In the genomic region with DNA sequence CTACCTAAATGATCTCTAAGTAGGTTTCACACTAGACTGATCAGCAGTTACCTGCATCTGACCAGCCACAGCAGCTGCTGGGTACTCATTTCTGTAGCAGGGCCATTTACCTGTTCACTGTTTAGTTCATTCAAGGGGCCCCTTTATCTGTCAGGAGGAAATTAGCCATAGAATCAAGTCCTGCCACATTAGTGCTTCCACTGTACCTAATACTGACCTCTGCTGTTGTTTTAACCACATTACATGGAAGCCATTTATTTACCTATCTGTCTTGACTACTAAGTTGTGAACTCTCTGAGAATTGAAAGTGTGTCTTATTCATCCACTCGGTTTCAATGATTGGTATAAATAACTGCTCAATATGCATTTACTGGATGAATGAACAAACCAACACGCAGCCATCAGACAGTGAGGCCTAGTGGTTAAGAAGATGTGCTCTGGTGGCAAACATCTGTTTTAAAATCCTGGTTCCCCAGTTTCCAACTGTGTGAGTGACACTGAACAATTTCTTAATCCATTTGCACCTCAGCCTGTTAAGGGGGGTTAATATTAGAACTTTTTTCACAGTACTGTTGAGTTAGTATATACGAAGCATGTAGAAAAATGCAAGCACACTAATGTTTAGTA, we compare ENCODE assay signal across 8 cellular contexts. TPM values are rescaled to one million over a fixed set of nuclear protein-coding genes. Genes with fewer than 3 reads are reported as not detected.
A peak's percentile ranks its signal among the peaks of the same experiment; 100 is the strongest.
DNase-seq lines count a peak whose midpoint lies in the region; ATAC-seq and TF ChIP-seq lines count a peak whose summit lies in the region.

No MANE protein-coding gene starts in this region.

- H3K36me3 ChIP-seq in esophagus muscularis mucosa, result no peaks in the 10 kb centered on the region
- no peaks in the 10 kb centered on the region for H3K36me3 ChIP-seq in neural cell (ENCODE audit: insufficient read depth, low read length)

- DNase-seq in ACHN, result peak; percentile 74
- DNase-seq in G401 (ENCODE audit: low spot score), result peak; percentile 45
- DNase-seq in esophagus muscularis mucosa (ENCODE audit: extremely low spot score), result no peak
- no peak for DNase-seq in activated gamma-delta T cell (lab: John Stamatoyannopoulos, UW)

- TF ChIP-seq RAD21 in Ishikawa (IDR thresholded peaks at IDR 0.05; ENCODE audit: low read depth) (peak; percentile 82), neural cell (conservative IDR thresholded peaks at IDR 0.05) (peak; percentile 58)

- H2AFZ ChIP-seq in neural cell (ENCODE audit: low read depth, low read length), result no peak overlapping the region

- no peak overlapping the region for H3K4me3 ChIP-seq in esophagus muscularis mucosa
- H3K4me3 ChIP-seq in neural cell (ENCODE audit: low read length), result no peak overlapping the region

- H3K27me3 ChIP-seq in esophagus muscularis mucosa (no peaks in the 10 kb centered on the region), neural cell (ENCODE audit: insufficient read depth, low read depth, low read length) (no peaks in the 10 kb centered on the region)

- H3K79me2 ChIP-seq in neural cell (replicated peaks; ENCODE audit: insufficient read depth, low read length), result no peaks in the 10 kb centered on the region

- no peak overlapping the region for H3K4me2 ChIP-seq in neural cell (ENCODE audit: low read length)

- H3K9me2 ChIP-seq in neural cell (ENCODE audit: insufficient read depth, low read length), result no peaks in the 10 kb centered on the region

- H3K9ac ChIP-seq in neural cell (ENCODE audit: low read length), result no peak overlapping the region

- H4K20me1 ChIP-seq in neural cell (ENCODE audit: insufficient read depth), result no peaks in the 10 kb centered on the region

- ATAC-seq in GM21737 (IDR thresholded peaks at IDR 0.05; ENCODE audit: unreplicated experiment) (peak; percentile 94), SK-N-SH treated with all-trans-retinoic acid at 6 μM for 48 hours (peak; percentile 82)

- no peaks in the 10 kb centered on the region for H3K4me1 ChIP-seq in esophagus muscularis mucosa

- in situ Hi-C loops in ACHN (cut with HindIII; ENCODE audit: low pct_ligation_motif_present, low pct_unique_long_range_greater_than_20kb, low sequenced_read_pairs), result no loop called here
- in situ Hi-C loops in G401 (cut with HindIII; ENCODE audit: low sequenced_read_pairs), result no loop called here

- H3K9me3 ChIP-seq in esophagus muscularis mucosa, result no peaks in the 10 kb centered on the region
- no peaks in the 10 kb centered on the region for H3K9me3 ChIP-seq in neural cell (ENCODE audit: low read length)

- TF ChIP-seq CTCF in esophagus muscularis mucosa (IDR thresholded peaks at IDR 0.05), result peak; percentile 67 to 84 (median 74)
- TF ChIP-seq CTCF in neural cell (IDR thresholded peaks at IDR 0.05; ENCODE audit: poor library complexity, severe bottlenecking), result peak; percentile 63

- no peaks in the 10 kb centered on the region for H3F3A ChIP-seq in neural cell (ENCODE audit: insufficient read depth, low read length, poor library complexity, severe bottlenecking)

- no peak for TF ChIP-seq POLR2A in esophagus muscularis mucosa (IDR thresholded peaks at IDR 0.05; ENCODE audit: low read depth)

- intact Hi-C loops in esophagus muscularis mucosa (cut with DNase I), result loop anchor here (2.0 kb wide), 1 partner anchor 28 kb away; no protein-coding TSS in a partner anchor

- TF ChIP-seq EP300 in Ishikawa (IDR thresholded peaks at IDR 0.05; ENCODE audit: borderline replicate concordance), result no peak
- no peak for TF ChIP-seq EP300 in esophagus muscularis mucosa (IDR thresholded peaks at IDR 0.05)
- TF ChIP-seq EP300 in neural cell (conservative IDR thresholded peaks at IDR 0.05; ENCODE audit: poor library complexity, severe bottlenecking), result no peak

- 45% methylated on average over 3 of the region's 3 CpGs for WGBS in esophagus muscularis mucosa

- no peak overlapping the region for H3K27ac ChIP-seq in esophagus muscularis mucosa (replicated peaks in 1 of 4)
- no peak overlapping the region for H3K27ac ChIP-seq in neural cell (ENCODE audit: low read length)

TF ChIP-seq in Ishikawa, 13 proteins besides CTCF, POLR2A, EP300 and RAD21:
- TF ChIP-seq EGR1 (IDR thresholded peaks at IDR 0.05) (no peak), TAF1 (IDR thresholded peaks at IDR 0.05; ENCODE audit: low read depth) (no peak), YY1 (IDR thresholded peaks at IDR 0.05; ENCODE audit: low read depth) (no peak), TEAD4 (IDR thresholded peaks at IDR 0.05) (no peak), CEBPB (IDR thresholded peaks at IDR 0.05) (no peak), TCF12 (IDR thresholded peaks at IDR 0.05; ENCODE audit: low read depth) (no peak), ZBTB7A (IDR thresholded peaks at IDR 0.05; ENCODE audit: low read depth) (no peak), NFIC (IDR thresholded peaks at IDR 0.05) (no peak)
- TF ChIP-seq, protein P1, sequence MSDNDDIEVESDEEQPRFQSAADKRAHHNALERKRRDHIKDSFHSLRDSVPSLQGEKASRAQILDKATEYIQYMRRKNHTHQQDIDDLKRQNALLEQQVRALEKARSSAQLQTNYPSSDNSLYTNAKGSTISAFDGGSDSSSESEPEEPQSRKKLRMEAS (IDR thresholded peaks at IDR 0.05), result no peak
- TF ChIP-seq, protein P2, sequence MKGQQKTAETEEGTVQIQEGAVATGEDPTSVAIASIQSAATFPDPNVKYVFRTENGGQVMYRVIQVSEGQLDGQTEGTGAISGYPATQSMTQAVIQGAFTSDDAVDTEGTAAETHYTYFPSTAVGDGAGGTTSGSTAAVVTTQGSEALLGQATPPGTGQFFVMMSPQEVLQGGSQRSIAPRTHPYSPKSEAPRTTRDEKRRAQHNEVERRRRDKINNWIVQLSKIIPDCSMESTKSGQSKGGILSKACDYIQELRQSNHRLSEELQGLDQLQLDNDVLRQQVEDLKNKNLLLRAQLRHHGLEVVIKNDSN (IDR thresholded peaks at IDR 0.05), result no peak

TF ChIP-seq in SK-N-SH treated with all-trans-retinoic acid at 6 μM for 48 hours, 23 proteins besides CTCF, POLR2A, EP300 and RAD21:
- TF ChIP-seq ISL1 (CRISPR knock-in tag; IDR thresholded peaks at IDR 0.05), result no peak
- no peak for TF ChIP-seq OSR1 (CRISPR knock-in tag; IDR thresholded peaks at IDR 0.05)
- no peak for TF ChIP-seq ZFP3 (CRISPR knock-in tag; IDR thresholded peaks at IDR 0.05)
- TF ChIP-seq, protein P3, sequence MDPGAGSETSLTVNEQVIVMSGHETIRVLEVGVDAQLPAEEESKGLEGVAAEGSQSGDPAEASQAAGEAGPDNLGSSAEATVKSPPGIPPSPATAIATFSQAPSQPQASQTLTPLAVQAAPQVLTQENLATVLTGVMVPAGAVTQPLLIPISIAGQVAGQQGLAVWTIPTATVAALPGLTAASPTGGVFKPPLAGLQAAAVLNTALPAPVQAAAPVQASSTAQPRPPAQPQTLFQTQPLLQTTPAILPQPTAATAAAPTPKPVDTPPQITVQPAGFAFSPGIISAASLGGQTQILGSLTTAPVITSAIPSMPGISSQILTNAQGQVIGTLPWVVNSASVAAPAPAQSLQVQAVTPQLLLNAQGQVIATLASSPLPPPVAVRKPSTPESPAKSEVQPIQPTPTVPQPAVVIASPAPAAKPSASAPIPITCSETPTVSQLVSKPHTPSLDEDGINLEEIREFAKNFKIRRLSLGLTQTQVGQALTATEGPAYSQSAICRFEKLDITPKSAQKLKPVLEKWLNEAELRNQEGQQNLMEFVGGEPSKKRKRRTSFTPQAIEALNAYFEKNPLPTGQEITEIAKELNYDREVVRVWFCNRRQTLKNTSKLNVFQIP (CRISPR knock-in tag; IDR thresholded peaks at IDR 0.05; ENCODE audit: borderline replicate concordance, low read depth), result no peak
- TF ChIP-seq TCF4 (CRISPR knock-in tag; IDR thresholded peaks at IDR 0.05; ENCODE audit: borderline replicate concordance), result no peak
- TF ChIP-seq TOX (CRISPR knock-in tag; IDR thresholded peaks at IDR 0.05; ENCODE audit: borderline replicate concordance), result no peak
TF ChIP-seq in SK-N-SH treated with all-trans-retinoic acid at 6 μM for 48 hours: peak in this region for 0.

TF ChIP-seq in neural cell, 6 proteins besides CTCF, POLR2A, EP300 and RAD21:
- TF ChIP-seq POLR2AphosphoS5 (IDR thresholded peaks at IDR 0.05), result no peak
- peak; percentile 70 for TF ChIP-seq SMC3 (conservative IDR thresholded peaks at IDR 0.05; ENCODE audit: poor library complexity)
- TF ChIP-seq MXI1 (conservative IDR thresholded peaks at IDR 0.05; ENCODE audit: poor library complexity, severe bottlenecking), result no peak
- TF ChIP-seq EZH2 (IDR thresholded peaks at IDR 0.05; ENCODE audit: borderline replicate concordance, insufficient read depth, low read length, poor library complexity, severe bottlenecking), result no peak
- TF ChIP-seq TAF1 (IDR thresholded peaks at IDR 0.05; ENCODE audit: low read depth), result no peak
- TF ChIP-seq, protein P4, sequence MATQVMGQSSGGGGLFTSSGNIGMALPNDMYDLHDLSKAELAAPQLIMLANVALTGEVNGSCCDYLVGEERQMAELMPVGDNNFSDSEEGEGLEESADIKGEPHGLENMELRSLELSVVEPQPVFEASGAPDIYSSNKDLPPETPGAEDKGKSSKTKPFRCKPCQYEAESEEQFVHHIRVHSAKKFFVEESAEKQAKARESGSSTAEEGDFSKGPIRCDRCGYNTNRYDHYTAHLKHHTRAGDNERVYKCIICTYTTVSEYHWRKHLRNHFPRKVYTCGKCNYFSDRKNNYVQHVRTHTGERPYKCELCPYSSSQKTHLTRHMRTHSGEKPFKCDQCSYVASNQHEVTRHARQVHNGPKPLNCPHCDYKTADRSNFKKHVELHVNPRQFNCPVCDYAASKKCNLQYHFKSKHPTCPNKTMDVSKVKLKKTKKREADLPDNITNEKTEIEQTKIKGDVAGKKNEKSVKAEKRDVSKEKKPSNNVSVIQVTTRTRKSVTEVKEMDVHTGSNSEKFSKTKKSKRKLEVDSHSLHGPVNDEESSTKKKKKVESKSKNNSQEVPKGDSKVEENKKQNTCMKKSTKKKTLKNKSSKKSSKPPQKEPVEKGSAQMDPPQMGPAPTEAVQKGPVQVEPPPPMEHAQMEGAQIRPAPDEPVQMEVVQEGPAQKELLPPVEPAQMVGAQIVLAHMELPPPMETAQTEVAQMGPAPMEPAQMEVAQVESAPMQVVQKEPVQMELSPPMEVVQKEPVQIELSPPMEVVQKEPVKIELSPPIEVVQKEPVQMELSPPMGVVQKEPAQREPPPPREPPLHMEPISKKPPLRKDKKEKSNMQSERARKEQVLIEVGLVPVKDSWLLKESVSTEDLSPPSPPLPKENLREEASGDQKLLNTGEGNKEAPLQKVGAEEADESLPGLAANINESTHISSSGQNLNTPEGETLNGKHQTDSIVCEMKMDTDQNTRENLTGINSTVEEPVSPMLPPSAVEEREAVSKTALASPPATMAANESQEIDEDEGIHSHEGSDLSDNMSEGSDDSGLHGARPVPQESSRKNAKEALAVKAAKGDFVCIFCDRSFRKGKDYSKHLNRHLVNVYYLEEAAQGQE (IDR thresholded peaks at IDR 0.05; ENCODE audit: borderline replicate concordance), result no peak

RNA-seq across cellular contexts. Expression of a gene that starts 30.0 kb away (rescaled TPM):
- total RNA-seq in G401 (2014; rRNA removed; shearing (Covaris generic)), result 153 and 171 TPM in 2 replicates
- 100 to 1,000 TPM; 242 to 338 (median 270) TPM for total RNA-seq in esophagus muscularis mucosa
- 2.9 and 8.1 TPM in 2 replicates for polyA plus RNA-seq in neural cell
- 2.2 and 3.7 TPM in 2 replicates for polyA minus RNA-seq in neural cell

RNA-seq across cellular contexts. Expression of a gene that starts 38.2 kb away (rescaled TPM):
- total RNA-seq in G401 (2014; rRNA removed; shearing (Covaris generic)), result not detected in 2 replicates
- 1 to 10 TPM in 1 of 4 donors, under 1 TPM in 3; 0.46 to 1.2 (median 0.66) TPM for total RNA-seq in esophagus muscularis mucosa
- polyA plus RNA-seq in neural cell, result 0.17 TPM in 1 of 2 replicates, not detected in the other
- polyA minus RNA-seq in neural cell, result not detected in 2 replicates

Comparison
In these comparisons a context has a peak if more than half of its experiments do, and no peak if none do; other contexts are left out.
1. DNase-seq: peak in ACHN (single experiment) and G401 (single experiment); none in esophagus muscularis mucosa (single experiment) and activated gamma-delta T cell (single experiment).